Comparison of ENCODE assay signal across 8 cellular contexts in genomic region chr1:234495231-234495990, GRCh38. TPM values are rescaled to one million over a fixed set of nuclear protein-coding genes. Genes with fewer than 3 reads are reported as not detected.
DNase-seq lines count a peak whose midpoint lies in the region; ATAC-seq, FAIRE-seq and TF ChIP-seq lines count a peak whose summit lies in the region.

No MANE protein-coding gene starts in this region.

- H3K4me1 ChIP-seq in A549 = peaks cover 43% of the 10 kb centered on the region
- H3K4me1 ChIP-seq in SK-N-SH (ENCODE audit: control insufficient read depth in 1 of 2, insufficient read depth in 2 of 2, low read depth in 1 of 2, low read length in 1 of 2) = peaks cover 18 to 28% of the 10 kb centered on the region in 2 experiments; a peak in 3 of 4 replicates
- H3K4me1 ChIP-seq in sigmoid colon = peaks cover 0 to 27% (median 21%) of the 10 kb centered on the region in 4 donors

- no peaks in the 10 kb centered on the region for H3K9me3 ChIP-seq in A549
- no peaks in the 10 kb centered on the region for H3K9me3 ChIP-seq in SK-N-SH
- no peaks in the 10 kb centered on the region for H3K9me3 ChIP-seq in sigmoid colon

- peak overlapping the region; percentile 81 for H3K9ac ChIP-seq in SK-N-SH

- TF ChIP-seq EP300 in A549 (IDR thresholded peaks at IDR 0.05) (peak in 1 of 2 experiments; percentile 56; a peak in 1 of 5 replicates), SK-N-SH (IDR thresholded peaks at IDR 0.05; ENCODE audit: borderline replicate concordance in 1 of 2, low read depth in 1 of 2, low read length in 1 of 2) (0 out of 4 replicates have a peak, but pooled peaks of 1 of the 2 experiments have one; percentile 58), sigmoid colon (IDR thresholded peaks at IDR 0.05) (no peak)

- no peaks in the 10 kb centered on the region for H3K79me2 ChIP-seq in SK-N-SH (ENCODE audit: insufficient read depth)

- whole genome bisulfite sequencing in A549 (ENCODE audit: missing lambda C conversion rate) = 14% methylated on average over 7 of the region's 7 CpGs
- 23% methylated on average over 7 of the region's 7 CpGs for WGBS in SK-N-SH (ENCODE audit: low lambda C conversion rate)
- WGBS in sigmoid colon, 2 donors = 69 to 80% methylated on average over 7 of the region's 7 CpGs

- peak; percentile 77 to 81 for ATAC-seq in A549
- peak; percentile 72 for ATAC-seq in GM18511 (IDR thresholded peaks at IDR 0.05; ENCODE audit: unreplicated experiment)
- ATAC-seq in HG02885 (IDR thresholded peaks at IDR 0.05; ENCODE audit: poor library complexity, unreplicated experiment) = peak; percentile 73

- H3K36me3 ChIP-seq in SK-N-SH (replicated peaks in 1 of 2; ENCODE audit: control insufficient read depth in 1 of 2, insufficient read depth in 2 of 2, low read length in 1 of 2) (no peaks in the 10 kb centered on the region), sigmoid colon (no peaks in the 10 kb centered on the region)

- H3K27ac ChIP-seq in A549 (peak overlapping the region; percentile 71 to 83), SK-N-SH (ENCODE audit: low read depth in 2 of 2, low read length in 1 of 2) (peak overlapping the region; percentile 74 to 96), sigmoid colon (peak overlapping the region in 2 of 4 donors; percentile 49 to 63)

- no peak overlapping the region for H3K4me3 ChIP-seq in A549
- H3K4me3 ChIP-seq in SK-N-SH (ENCODE audit: low read depth in 2 of 2, low read length in 1 of 2) = peak overlapping the region; percentile 3 to 53; a peak in 3 of 4 replicates
- no peak overlapping the region for H3K4me3 ChIP-seq in sigmoid colon

- no peaks in the 10 kb centered on the region for H3K9me2 ChIP-seq in SK-N-SH

- intact Hi-C loops in sigmoid colon (cut with DNase I) = loop anchor here (5.0 kb wide), 1 partner anchor 502 kb away; no protein-coding TSS in a partner anchor

- TF ChIP-seq POLR2A in A549 (IDR thresholded peaks at IDR 0.05; ENCODE audit: low read length) (no peak), sigmoid colon (IDR thresholded peaks at IDR 0.05) (no peak)

- H3K4me2 ChIP-seq in A549 = peak overlapping the region; percentile 72
- peak overlapping the region; percentile 79 for H3K4me2 ChIP-seq in SK-N-SH

- FAIRE-seq in A549 (lab: Jason Lieb, UNC) = no peak

- H3K27me3 ChIP-seq in SK-N-SH (ENCODE audit: insufficient read depth) (no peaks in the 10 kb centered on the region), sigmoid colon (no peaks in the 10 kb centered on the region)

- no peak; a peak in 1 of 5 replicates for TF ChIP-seq RAD21 in A549 (conservative IDR thresholded peaks at IDR 0.05 in 1 of 2, IDR thresholded peaks at IDR 0.05 in 1 of 2)
- no peak for TF ChIP-seq RAD21 in SK-N-SH (IDR thresholded peaks at IDR 0.05; ENCODE audit: low read length)

- peaks cover 26% of the 10 kb centered on the region for H3F3A ChIP-seq in SK-N-SH (replicated peaks; ENCODE audit: insufficient read depth)

- H4K20me1 ChIP-seq in SK-N-SH (ENCODE audit: insufficient read depth) = no peaks in the 10 kb centered on the region

- peak overlapping the region; percentile 74 for H2AFZ ChIP-seq in SK-N-SH (ENCODE audit: low read depth)

- peak in 1 of 2 experiments; percentile 83 for DNase-seq in A549 (ENCODE audit: low read depth in 1 of 2, low spot score in 1 of 2)
- no peak for DNase-seq in SK-N-SH
- DNase-seq in left kidney (ENCODE audit: low read depth, low spot score) = peak; percentile 44
- DNase-seq in NCI-H2029 treated with DMSO at 0.1 percent for 48 hours (lab: John Stamatoyannopoulos, UW) = no peak
- DNase-seq in NCI-H1436 (lab: John Stamatoyannopoulos, UW) = no peak
- DNase-seq in sigmoid colon = no peak

- TF ChIP-seq CTCF in A549 (IDR thresholded peaks at IDR 0.05) (no peak), SK-N-SH (IDR thresholded peaks at IDR 0.05) (no peak), sigmoid colon (IDR thresholded peaks at IDR 0.05) (no peak)

- POLR2A ChIA-PET in A549 (lab: Yijun Ruan, JAX) (interaction anchor here (0.6 to 1.5 kb wide), 14 partner anchors 8 to 921 kb away, joined by 3 to 12 read pairs (median 4); partner anchors contain the start of genes IRF2BP2 and TARBP1), SK-N-SH (lab: Yijun Ruan, JAX) (no interaction called here)

- CTCF ChIA-PET in A549 (lab: Yijun Ruan, JAX) = interaction anchor here (0.5 to 4.4 kb wide), 14 partner anchors 10 to 921 kb away, joined by 3 to 31 read pairs (median 4); no protein-coding TSS in a partner anchor
- CTCF ChIA-PET in SK-N-SH (lab: Yijun Ruan, JAX) = interaction anchor here (0.7 to 2.7 kb wide), 6 partner anchors 9 to 600 kb away, joined by 3 to 19 read pairs (median 4); no protein-coding TSS in a partner anchor

TF ChIP-seq in A549, 52 proteins besides CTCF, POLR2A, EP300 and RAD21:
- TF ChIP-seq HOXA7 (CRISPR knock-in tag; IDR thresholded peaks at IDR 0.05) (no peak), MAFK (IDR thresholded peaks at IDR 0.05; ENCODE audit: partially characterized antibody) (no peak), MAZ (IDR thresholded peaks at IDR 0.05; ENCODE audit: borderline replicate concordance, low read depth, low read length) (no peak), FOSL2 (IDR thresholded peaks at IDR 0.05) (no peak), FOSL2 (CRISPR knock-in tag; IDR thresholded peaks at IDR 0.05) (peak; percentile 87), KDM5A (IDR thresholded peaks at IDR 0.05) (no peak), CHD2 (IDR thresholded peaks at IDR 0.05; ENCODE audit: low read length, partially characterized antibody) (no peak), SMC3 (IDR thresholded peaks at IDR 0.05) (no peak), RCOR1 (IDR thresholded peaks at IDR 0.05; ENCODE audit: low read depth, low read length) (no peak), JUNB (IDR thresholded peaks at IDR 0.05) (peak; percentile 69), GATA3 (IDR thresholded peaks at IDR 0.05; ENCODE audit: borderline replicate concordance) (peak; percentile 37; the same call in 1 of the 2 replicates), EHF (CRISPR knock-in tag; IDR thresholded peaks at IDR 0.05) (no peak), MAX (IDR thresholded peaks at IDR 0.05) (peak; percentile 43; the same call in 1 of the 2 replicates)

TF ChIP-seq in SK-N-SH, 30 proteins besides CTCF, POLR2A, EP300 and RAD21 (continues in another document):
- no peak for TF ChIP-seq USF1 (IDR thresholded peaks at IDR 0.05; ENCODE audit: borderline replicate concordance, low read depth)
- TF ChIP-seq TAF1 (IDR thresholded peaks at IDR 0.05; ENCODE audit: borderline replicate concordance, low read depth, low read length) = no peak
- peak; percentile 59; the same call in 1 of the 2 replicates for TF ChIP-seq RXRA (IDR thresholded peaks at IDR 0.05; ENCODE audit: borderline replicate concordance, low read depth)
- TF ChIP-seq FOXJ3 (CRISPR knock-in tag; IDR thresholded peaks at IDR 0.05) = no peak
- TF ChIP-seq FOSL2 (IDR thresholded peaks at IDR 0.05; ENCODE audit: borderline replicate concordance, low read depth) = peak; percentile 86
- TF ChIP-seq ELF1 (IDR thresholded peaks at IDR 0.05) = peak; percentile 72; the same call in 1 of the 2 replicates
- TF ChIP-seq USF2 (IDR thresholded peaks at IDR 0.05; ENCODE audit: borderline replicate concordance, low read depth, low read length) = no peak
- no peak for TF ChIP-seq GATA2 (CRISPR knock-in tag; IDR thresholded peaks at IDR 0.05)
- TF ChIP-seq EZH2phosphoT487 (IDR thresholded peaks at IDR 0.05; ENCODE audit: borderline replicate concordance, low read depth) = no peak
- TF ChIP-seq MXI1 (IDR thresholded peaks at IDR 0.05; ENCODE audit: low read depth, low read length) = no peak
- TF ChIP-seq MEF2A (IDR thresholded peaks at IDR 0.05; ENCODE audit: borderline replicate concordance, low read depth) = peak; percentile 77
- TF ChIP-seq PBX3 (IDR thresholded peaks at IDR 0.05) = peak; percentile 71; the same call in 1 of the 2 replicates
- peak; percentile 66; the same call in 1 of the 2 replicates for TF ChIP-seq TCF12 (IDR thresholded peaks at IDR 0.05)

RNA-seq across cellular contexts. Expression of gene TARBP1, which starts 16.4 kb away (rescaled TPM):
- 41.1 and 44.7 TPM in 2 replicates for polyA plus RNA-seq in A549 (2011; rRNA removed)
- 20.3 and 22.1 TPM in 2 replicates for polyA plus RNA-seq in A549 (2012; cell fraction: cytosol; rRNA removed)
- polyA plus RNA-seq in A549 (2012; cell fraction: nucleus; rRNA removed) = 28.3 and 55.1 TPM in 2 replicates
- 22.4 to 25.7 TPM (median 23.1 TPM) in 3 replicates for polyA plus RNA-seq in A549 (2017; fragmentation: RNase III; extraction: RNeasy Plus Mini Kit Qiagen cat#74134 plus additional on column Dnase treatment)
- 18.5 and 18.9 TPM in 2 replicates for polyA minus RNA-seq in A549 (2011; rRNA and poly(A)+ RNA removed)
- 33.0 and 46.1 TPM in 2 replicates for polyA plus RNA-seq in SK-N-SH (2012; rRNA removed)
- polyA plus RNA-seq in SK-N-SH (2012; cell fraction: cytosol; rRNA removed) = 18.7 and 21.0 TPM in 2 replicates
- 146 and 210 TPM in 2 replicates for polyA plus RNA-seq in SK-N-SH (2012; cell fraction: nucleus; rRNA removed)
- total RNA-seq in sigmoid colon = 10 to 100 TPM in 3 of 4 donors, 1 to 10 TPM in 1; 9.2 to 21.0 (median 12.3) TPM
- 10 to 100 TPM in 1 of 3 donors, 1 to 10 TPM in 2; 5.5 to 22.1 (median 9.0) TPM for polyA plus RNA-seq in sigmoid colon

Comparison
In these comparisons a context has a peak if more than half of its experiments do, and no peak if none do; other contexts are left out.
1. H3K4me3 ChIP-seq: peak in SK-N-SH (2 of 2); none in A549 (single experiment) and sigmoid colon (0 of 4).
2. Of the 12 proteins assayed by ChIP-seq in both A549 and SK-N-SH: peak only in A549: none; only in SK-N-SH: PBX3 and REST; in both: MAX; in neither: 7; mixed calls (peak in some experiments, not most) for 2.
3. Peak in every context shown above with its lines, with median percentiles within 50 percentile points of each other: ATAC-seq.